In the genomic region with DNA sequence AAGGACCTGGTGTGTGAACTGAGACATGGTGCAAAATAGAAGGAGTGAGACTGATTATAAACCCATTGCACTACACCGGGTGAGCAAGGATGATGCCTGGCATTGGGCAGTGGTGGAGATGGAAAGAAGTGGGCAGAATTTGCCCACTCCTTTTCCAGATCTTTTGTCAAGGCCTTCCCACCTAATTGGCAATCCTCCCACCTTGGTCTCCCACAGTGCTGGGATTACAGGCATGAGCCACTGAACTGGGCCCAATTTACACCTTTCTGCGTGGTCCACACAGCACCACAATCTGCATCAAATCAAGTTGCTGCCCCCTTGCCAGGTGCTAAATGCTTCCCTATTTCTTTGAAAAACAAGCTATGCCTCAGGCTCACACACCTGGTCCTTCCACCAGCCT, we compare ENCODE assay signal across 20 cellular contexts. TPM values are rescaled to one million over a fixed set of nuclear protein-coding genes. Genes with fewer than 3 reads are reported as not detected.
DNase-seq lines count a peak whose midpoint lies in the region; ATAC-seq, FAIRE-seq and TF ChIP-seq lines count a peak whose summit lies in the region.
"Had no signal": no experiment of that assay in that cellular context is flagged by ENCODE, and none has a peak within 500 bp of the region (broad histone marks: within the 10 kb centered on the region; RNA-seq: fewer than 3 reads in every experiment).

No MANE protein-coding gene starts in this region.

- H3K4me1 ChIP-seq in left ventricle myocardium inferior (peaks cover 61% of the 10 kb centered on the region), HEK293 (ENCODE audit: control insufficient read depth, insufficient read depth, low read length) (no peaks in the 10 kb centered on the region), H1 (replicated peaks in 1 of 4; ENCODE audit: control insufficient read depth in 3 of 4, insufficient read depth in 4 of 4, low read length in 3 of 4) (peaks cover 6 to 15% (median 11%) of the 10 kb centered on the region in 4 experiments; a peak in 4 of 7 replicates), psoas muscle (peaks cover 44% of the 10 kb centered on the region)
- H3K4me1 ChIP-seq: Caco-2 had no signal

- H4K91ac ChIP-seq in H1 (replicated peaks; ENCODE audit: insufficient read length, low read length) = no peak overlapping the region

- H3K4me3 ChIP-seq in left ventricle myocardium inferior (peak overlapping the region; percentile 1), HEK293 (ENCODE audit: low read depth, low read length) (no peak overlapping the region), H1 (ENCODE audit: extremely low read depth in 1 of 4, insufficient read depth in 2 of 4, low read depth in 3 of 4, low read length in 4 of 4) (no peak overlapping the region), psoas muscle (no peak overlapping the region)
- H3K4me3 ChIP-seq: GM23248 had no signal

- peak overlapping the region; percentile 40 for H3K18ac ChIP-seq in H1 (ENCODE audit: extremely low read depth, low read length)

- H3K4ac ChIP-seq in H1 (replicated peaks; ENCODE audit: insufficient read length, low read depth, low read length) = no peak overlapping the region

- H2AK5ac ChIP-seq in H1 (ENCODE audit: low read depth, low read length) = no peak overlapping the region; the same call in 1 of the 2 replicates

- no peak overlapping the region for H3K23ac ChIP-seq in H1 (ENCODE audit: insufficient read length)

- DNase-seq in left ventricle myocardium inferior = no peak
- DNase-seq in cardiac septum (ENCODE audit: low spot score) = no peak
- DNase-seq in H1 (ENCODE audit: low read depth in 1 of 2, low spot score in 2 of 2) = no peak
- DNase-seq in psoas muscle = no peak
- DNase-seq in NCI-H2081 (lab: John Stamatoyannopoulos, UW) = no peak
- no peak for DNase-seq in activated CD4-positive, alpha-beta T cell treated with anti-CD3 and anti-CD28 coated beads, Interleukin-2, amount 50 U/mL, for 1 hour
- DNase-seq: Caco-2; CD4-positive, alpha-beta T cell; GM23248; H7 had no signal

- CTCF ChIA-PET in HEK293 (lab: Yijun Ruan, JAX) = interaction anchor here (0.6 kb wide), 1 partner anchor 10 kb away, joined by 3 read pairs; no protein-coding TSS in a partner anchor
- CTCF ChIA-PET in H1 (lab: Charles Lee; ENCODE audit: partially characterized antibody) = no interaction called here

- H3K79me2 ChIP-seq in H1 (ENCODE audit: control insufficient read depth in 1 of 2, insufficient read depth in 2 of 2, low read length in 2 of 2) = no peaks in the 10 kb centered on the region

- TF ChIP-seq CTCF in left ventricle myocardium inferior (IDR thresholded peaks at IDR 0.05; ENCODE audit: borderline replicate concordance) = no peak
- TF ChIP-seq CTCF in HEK293 (tag by site-specific recombination; IDR thresholded peaks at IDR 0.05) = no peak
- TF ChIP-seq CTCF in H1 (IDR thresholded peaks at IDR 0.05; ENCODE audit: control extremely low read depth in 1 of 3, insufficient read depth in 1 of 3, low read depth in 1 of 3, low read length in 3 of 3) = no peak
- no peak for TF ChIP-seq CTCF in psoas muscle (IDR thresholded peaks at IDR 0.05)

- H3K27ac ChIP-seq in left ventricle myocardium inferior (replicated peaks) (peak overlapping the region; percentile 92), HEK293 (ENCODE audit: extremely low read depth, low read depth, low read length) (no peak overlapping the region), H1 (ENCODE audit: low read depth, low read length) (no peak overlapping the region), psoas muscle (peak overlapping the region; percentile 94)
- H3K27ac ChIP-seq: C4-2B, GM23248 had no signal

- H3K4me2 ChIP-seq in H1 (ENCODE audit: insufficient read depth in 1 of 2, low read depth in 2 of 2, low read length in 2 of 2) = no peak overlapping the region

- no peak overlapping the region for H2BK15ac ChIP-seq in H1 (ENCODE audit: low read length)

- 0 out of 2 replicates have a peak overlapping the region, but pooled peaks have one; percentile 0 for H2AFZ ChIP-seq in H1 (ENCODE audit: low read length)
- H2AFZ ChIP-seq: GM23248 had no signal

- POLR2A ChIA-PET in HEK293 (lab: Yijun Ruan, JAX) (no interaction called here), H1 (lab: Charles Lee; ENCODE audit: partially characterized antibody) (interaction anchor here (0.8 to 1.3 kb wide), 3 partner anchors 18 to 37 kb away, joined by 3 read pairs; no protein-coding TSS in a partner anchor)

- H3K79me1 ChIP-seq in H1 (ENCODE audit: low read depth, low read length) = no peaks in the 10 kb centered on the region

- no peaks in the 10 kb centered on the region for H3K27me3 ChIP-seq in left ventricle myocardium inferior (ENCODE audit: low read depth)
- H3K27me3 ChIP-seq in H1 (replicated peaks in 1 of 4; ENCODE audit: control insufficient read depth in 3 of 4, extremely low read depth in 1 of 4, insufficient read depth in 3 of 4, low read length in 3 of 4) = no peaks in the 10 kb centered on the region
- no peaks in the 10 kb centered on the region for H3K27me3 ChIP-seq in psoas muscle (ENCODE audit: insufficient read depth in 3 of 3, low read length in 2 of 3)

- no peak overlapping the region for H3K14ac ChIP-seq in H1 (ENCODE audit: insufficient read length)

- no peak for TF ChIP-seq RAD21 in H1 (IDR thresholded peaks at IDR 0.05 in 1 of 2, conservative IDR thresholded peaks at IDR 0.05 in 1 of 2; ENCODE audit: low read depth in 2 of 2, low read length in 2 of 2)

- no peak for FAIRE-seq in H1 (lab: Jason Lieb, UNC)
- FAIRE-seq: D721Med, G401.6, GM12891, GM19239, HepG2 had no signal

- no peaks in the 10 kb centered on the region for H3K23me2 ChIP-seq in H1 (ENCODE audit: low read depth, low read length)

- no peaks in the 10 kb centered on the region for H3K9me3 ChIP-seq in left ventricle myocardium inferior (replicated peaks)
- no peaks in the 10 kb centered on the region for H3K9me3 ChIP-seq in HEK293 (ENCODE audit: control insufficient read depth, insufficient read depth, low read depth, low read length)
- H3K9me3 ChIP-seq in H1 (ENCODE audit: insufficient read depth in 2 of 2, low read depth in 1 of 2, low read length in 1 of 2) = no peaks in the 10 kb centered on the region
- no peaks in the 10 kb centered on the region for H3K9me3 ChIP-seq in psoas muscle
- H3K9me3 ChIP-seq: Caco-2 had no signal

- H3K36me3 ChIP-seq in left ventricle myocardium inferior = no peaks in the 10 kb centered on the region
- H3K36me3 ChIP-seq in HEK293 (ENCODE audit: control insufficient read depth in 2 of 2, insufficient read depth in 1 of 2, low read length in 2 of 2) = no peaks in the 10 kb centered on the region
- H3K36me3 ChIP-seq in H1 (ENCODE audit: control insufficient read depth in 2 of 4, insufficient read depth in 4 of 4, low read length in 3 of 4) = no peaks in the 10 kb centered on the region
- H3K36me3 ChIP-seq in psoas muscle (ENCODE audit: insufficient read depth in 1 of 2, low read depth in 1 of 2) = no peaks in the 10 kb centered on the region

- H2BK20ac ChIP-seq in H1 (ENCODE audit: low read length) = peak overlapping the region; percentile 49; the same call in 1 of the 2 replicates

- no peak overlapping the region for H4K5ac ChIP-seq in H1 (ENCODE audit: insufficient read length, low read depth, low read length)

- no peak for ATAC-seq in psoas muscle
- ATAC-seq: HCT116 had no signal

- intact Hi-C loops in left ventricle myocardium inferior (cut with micrococcal nuclease) (no loop called here), cardiac septum (cut with DNase I) (no loop called here), psoas muscle (cut with DNase I) (loop anchor here in 1 of 2 donors (5.0 kb wide), 1 partner anchor 49 kb away; no protein-coding TSS in a partner anchor)

- no peaks in the 10 kb centered on the region for H4K20me1 ChIP-seq in H1 (replicated peaks in 1 of 2; ENCODE audit: control insufficient read depth in 1 of 2, insufficient read depth in 2 of 2, low read length in 2 of 2)

- H2BK5ac ChIP-seq in H1 (ENCODE audit: low read depth, low read length) = no peak overlapping the region; the same call in 1 of the 2 replicates

- H4K8ac ChIP-seq in H1 (ENCODE audit: extremely low read depth, insufficient read depth, low read length) = 0 out of 2 replicates have a peak overlapping the region, but pooled peaks have one; percentile 8

- no peak overlapping the region for H2BK120ac ChIP-seq in H1 (replicated peaks; ENCODE audit: low read depth, low read length)

- WGBS in H1 (ENCODE audit: extremely low coverage in 1 of 2, insufficient coverage in 1 of 2, insufficient read length in 1 of 2, insufficient replicate concordance in 2 of 2, low coverage in 1 of 2, low lambda C conversion rate in 2 of 2, missing lambda C conversion rate in 1 of 2), 2 experiments = 95% methylated on average over 2 of the region's 2 CpGs; no CpG with 5 or more reads in 1 of the 2 experiments
- 70 to 87% (median 79%) methylated on average over 2 of the region's 2 CpGs for WGBS in psoas muscle, 3 donors

- TF ChIP-seq EP300 in H1 (IDR thresholded peaks at IDR 0.05; ENCODE audit: borderline replicate concordance in 1 of 2, low read depth in 2 of 2, low read length in 2 of 2) = no peak

- H3K9ac ChIP-seq in H1 (replicated peaks in 1 of 4; ENCODE audit: extremely low read depth in 1 of 4, low read depth in 3 of 4, low read length in 3 of 4) = no peak overlapping the region
- H3K9ac ChIP-seq: GM23248 had no signal

- H2BK12ac ChIP-seq in H1 (ENCODE audit: low read depth, low read length) = peak overlapping the region; percentile 22; the same call in 1 of the 2 replicates

- TF ChIP-seq POLR2A in H1 (IDR thresholded peaks at IDR 0.05; ENCODE audit: control extremely low read depth in 1 of 2, low read depth in 2 of 2, low read length in 2 of 2) = no peak

- no peak overlapping the region for H3K56ac ChIP-seq in H1 (replicated peaks; ENCODE audit: insufficient read length, low read depth, low read length)

RNA-seq across cellular contexts. Expression of gene FBXO40, which starts 5.4 kb away (rescaled TPM):
- total RNA-seq in left ventricle myocardium inferior = 245 TPM
- total RNA-seq in cardiac septum = 147 TPM
- 0.06 TPM in 1 of 2 replicates, not detected in the other for total RNA-seq in H1 (2021; fragmentation: NEBNext Ultra II Directional; extraction: Animal tissue kit (Norgen Biotek cat#: 25700))
- polyA plus RNA-seq in H1 (2011; rRNA removed) = 0.03 and 0.05 TPM in 2 replicates
- 0.04 TPM for polyA plus RNA-seq in H1 (2011; cell fraction: cytosol; rRNA removed)
- polyA plus RNA-seq in H1 (2011; cell fraction: nucleus; rRNA removed) = 0.07 TPM
- polyA plus RNA-seq in H1 (2012, experiment 1 of 2) = 0.03 to 0.05 TPM (median 0.05 TPM) in 3 of 4 replicates, not detected in the other
- not detected for polyA plus RNA-seq in H1 (2012, experiment 2 of 2)
- 0.02 TPM for polyA plus RNA-seq in H1 (2013, experiment 1 of 2)
- 0.04 TPM for polyA plus RNA-seq in H1 (2013, experiment 2 of 2)
- 0.22 and 0.25 TPM in 2 replicates for polyA minus RNA-seq in H1 (2011; rRNA and poly(A)+ RNA removed)
- polyA minus RNA-seq in H1 (2011; cell fraction: cytosol; rRNA and poly(A)+ RNA removed) = not detected
- polyA minus RNA-seq in H1 (2011; cell fraction: nucleus; rRNA and poly(A)+ RNA removed) = not detected
- total RNA-seq in psoas muscle = 100 to 1,000 TPM in 1 of 4 donors, 10 to 100 TPM in 3; 33.0 to 152 (median 62.6) TPM
- polyA plus RNA-seq in psoas muscle = 10 to 100 TPM in 2 of 3 donors, under 1 TPM in 1; 0.95 to 28.1 (median 14.1) TPM
- total RNA-seq: Caco-2; CD4-positive, alpha-beta T cell; GM23248; HepG2 had no signal
- polyA plus RNA-seq: BJ, GM23248, HepG2 had no signal

RNA-seq across cellular contexts. Expression of gene ARGFX, which starts 30.8 kb away (rescaled TPM):
- total RNA-seq in left ventricle myocardium inferior (not detected), cardiac septum (not detected), psoas muscle (not detected)
- total RNA-seq in H1 (2021; fragmentation: NEBNext Ultra II Directional; extraction: Animal tissue kit (Norgen Biotek cat#: 25700)) = not detected in 2 replicates
- polyA plus RNA-seq in H1 (2011; rRNA removed) (not detected in 2 replicates), psoas muscle (not detected)
- not detected for polyA plus RNA-seq in H1 (2011; cell fraction: cytosol; rRNA removed)
- not detected for polyA plus RNA-seq in H1 (2011; cell fraction: nucleus; rRNA removed)
- not detected in 4 replicates for polyA plus RNA-seq in H1 (2012, experiment 1 of 2)
- polyA plus RNA-seq in H1 (2012, experiment 2 of 2) = not detected
- not detected for polyA plus RNA-seq in H1 (2013, experiment 1 of 2)
- polyA plus RNA-seq in H1 (2013, experiment 2 of 2) = not detected
- 0.25 TPM in 1 of 2 replicates, not detected in the other for polyA minus RNA-seq in H1 (2011; rRNA and poly(A)+ RNA removed)
- polyA minus RNA-seq in H1 (2011; cell fraction: cytosol; rRNA and poly(A)+ RNA removed) = not detected
- not detected for polyA minus RNA-seq in H1 (2011; cell fraction: nucleus; rRNA and poly(A)+ RNA removed)
- total RNA-seq: A172; Caco-2; CD4-positive, alpha-beta T cell; GM23248; H7; HepG2 had no signal
- polyA plus RNA-seq: BJ, GM23248, HepG2 had no signal

RNA-seq across cellular contexts. Expression of gene POLQ, which starts 52.8 kb away (rescaled TPM):
- 0.38 TPM for total RNA-seq in left ventricle myocardium inferior
- total RNA-seq in cardiac septum = 0.97 TPM
- total RNA-seq in H1 (2021; fragmentation: NEBNext Ultra II Directional; extraction: Animal tissue kit (Norgen Biotek cat#: 25700)) = 15.3 and 16.1 TPM in 2 replicates
- polyA plus RNA-seq in H1 (2011; rRNA removed) = 2.5 and 3.6 TPM in 2 replicates
- 5.1 TPM for polyA plus RNA-seq in H1 (2011; cell fraction: cytosol; rRNA removed)
- 5.7 TPM for polyA plus RNA-seq in H1 (2011; cell fraction: nucleus; rRNA removed)
- 7.4 to 11.7 TPM (median 9.7 TPM) in 4 replicates for polyA plus RNA-seq in H1 (2012, experiment 1 of 2)
- 0.29 TPM for polyA plus RNA-seq in H1 (2012, experiment 2 of 2)
- polyA plus RNA-seq in H1 (2013, experiment 1 of 2) = 6.4 TPM
- polyA plus RNA-seq in H1 (2013, experiment 2 of 2) = 5.6 TPM
- 15.4 and 20.9 TPM in 2 replicates for polyA minus RNA-seq in H1 (2011; rRNA and poly(A)+ RNA removed)
- 17.8 TPM for polyA minus RNA-seq in H1 (2011; cell fraction: cytosol; rRNA and poly(A)+ RNA removed)
- polyA minus RNA-seq in H1 (2011; cell fraction: nucleus; rRNA and poly(A)+ RNA removed) = 39.4 TPM
- total RNA-seq in psoas muscle = under 1 TPM; 0.13 to 0.90 (median 0.50) TPM
- polyA plus RNA-seq in psoas muscle = under 1 TPM; 0.01 to 0.30 (median 0.04) TPM

Comparison
In these comparisons a context has a peak if more than half of its experiments do, and no peak if none do; other contexts are left out.
1. H3K27ac ChIP-seq: peak in left ventricle myocardium inferior (single experiment) and psoas muscle (single experiment); none in HEK293 (single experiment) and H1 (single experiment).
2. RNA of gene FBXO40, which starts 5.4 kb away (total RNA-seq): 245 TPM in left ventricle myocardium inferior (single experiment), 147 TPM in cardiac septum (single experiment) and 33.0 to 152 TPM in psoas muscle; 0.06 TPM in H1; every median in the first group is over 10 times any median in the second.